Comparison of ENCODE assay signal across 1 cellular context in the genomic region with DNA sequence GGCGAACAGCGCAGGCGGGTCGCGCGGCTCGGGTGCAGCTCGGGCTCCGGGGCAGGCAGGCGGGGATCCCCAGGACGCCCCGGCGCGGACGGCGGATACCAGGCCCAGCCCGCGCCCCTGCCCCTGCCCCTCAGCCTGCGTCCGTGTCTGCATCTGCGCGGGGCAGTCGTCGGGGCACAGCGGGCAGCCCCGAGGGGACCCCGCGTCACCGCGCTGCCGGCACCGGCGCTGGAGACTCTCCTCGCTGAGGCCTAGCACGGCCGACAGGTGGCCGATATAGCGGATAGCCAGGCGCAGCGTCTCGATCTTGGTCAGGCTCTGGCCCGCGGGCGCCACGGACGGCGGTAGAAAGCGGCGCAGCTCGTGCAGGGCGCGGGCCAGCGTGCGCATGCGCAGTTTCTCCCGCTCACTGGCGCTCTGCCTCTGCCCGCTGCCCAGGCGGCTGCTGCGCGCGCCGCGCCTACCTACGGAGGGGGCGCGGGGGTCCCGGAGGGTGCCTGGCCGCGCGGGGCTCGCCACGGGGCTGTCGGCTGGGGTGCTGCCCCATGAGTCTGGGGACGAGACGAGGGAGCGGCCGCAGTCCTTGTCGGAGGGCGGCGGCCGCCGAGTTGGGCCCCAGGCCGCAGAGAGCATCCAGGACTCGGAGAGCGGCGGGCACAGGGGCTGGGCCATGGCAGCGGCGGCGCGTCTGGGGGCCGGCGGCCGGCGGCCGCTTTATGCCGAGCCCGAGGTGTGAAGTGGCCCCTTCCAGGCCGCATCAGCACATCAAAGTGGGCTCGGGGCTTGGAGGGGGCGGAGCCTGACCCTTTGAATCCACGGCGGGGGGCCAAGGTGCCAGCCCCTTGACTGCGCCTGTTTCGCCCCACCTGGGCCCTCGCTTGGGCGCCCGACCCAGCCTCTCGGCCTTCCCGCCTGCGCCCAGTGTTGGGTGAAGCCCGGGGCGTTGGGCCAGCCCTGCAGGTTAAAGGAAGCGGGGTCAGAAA.
TF ChIP-seq lines count a peak whose summit lies in the region.

Gene MESP1 (minus strand): TSS at position 690 of the 983 bp plus-strand sequence. CDS start 18 bp downstream, at position 672.

TF ChIP-seq in HepG2, 621 proteins besides CTCF, POLR2A, EP300 and RAD21 (continued from another document):
- TF ChIP-seq ZNF687 (CRISPR knock-in tag; IDR thresholded peaks at IDR 0.05), result peak; percentile 98
- TF ChIP-seq ZSCAN12 (CRISPR knock-in tag; IDR thresholded peaks at IDR 0.05), result no peak
- TF ChIP-seq, protein P1, sequence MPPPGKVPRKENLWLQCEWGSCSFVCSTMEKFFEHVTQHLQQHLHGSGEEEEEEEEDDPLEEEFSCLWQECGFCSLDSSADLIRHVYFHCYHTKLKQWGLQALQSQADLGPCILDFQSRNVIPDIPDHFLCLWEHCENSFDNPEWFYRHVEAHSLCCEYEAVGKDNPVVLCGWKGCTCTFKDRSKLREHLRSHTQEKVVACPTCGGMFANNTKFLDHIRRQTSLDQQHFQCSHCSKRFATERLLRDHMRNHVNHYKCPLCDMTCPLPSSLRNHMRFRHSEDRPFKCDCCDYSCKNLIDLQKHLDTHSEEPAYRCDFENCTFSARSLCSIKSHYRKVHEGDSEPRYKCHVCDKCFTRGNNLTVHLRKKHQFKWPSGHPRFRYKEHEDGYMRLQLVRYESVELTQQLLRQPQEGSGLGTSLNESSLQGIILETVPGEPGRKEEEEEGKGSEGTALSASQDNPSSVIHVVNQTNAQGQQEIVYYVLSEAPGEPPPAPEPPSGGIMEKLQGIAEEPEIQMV (CRISPR knock-in tag; IDR thresholded peaks at IDR 0.05; ENCODE audit: low read depth), result peak; percentile 50; the same call in 1 of the 2 replicates
- peak; percentile 50; the same call in 1 of the 2 replicates for TF ChIP-seq TMF1 (CRISPR knock-in tag; IDR thresholded peaks at IDR 0.05; ENCODE audit: low read depth)
- TF ChIP-seq FOXJ3 (CRISPR knock-in tag; IDR thresholded peaks at IDR 0.05; ENCODE audit: borderline replicate concordance), result no peak
- TF ChIP-seq TAF15 (IDR thresholded peaks at IDR 0.05; ENCODE audit: low read depth, low read length, poor library complexity, severe bottlenecking), result no peak
- TF ChIP-seq REXO4 (CRISPR knock-in tag; IDR thresholded peaks at IDR 0.05; ENCODE audit: borderline replicate concordance), result no peak
- no peak for TF ChIP-seq ZNF136 (CRISPR knock-in tag; IDR thresholded peaks at IDR 0.05; ENCODE audit: low read depth)
- no peak for TF ChIP-seq NONO (IDR thresholded peaks at IDR 0.05)
- 0 out of 2 replicates have a peak, but pooled peaks have one; percentile 64 for TF ChIP-seq NONO (CRISPR knock-in tag; conservative IDR thresholded peaks at IDR 0.05)
